In the genomic region with DNA sequence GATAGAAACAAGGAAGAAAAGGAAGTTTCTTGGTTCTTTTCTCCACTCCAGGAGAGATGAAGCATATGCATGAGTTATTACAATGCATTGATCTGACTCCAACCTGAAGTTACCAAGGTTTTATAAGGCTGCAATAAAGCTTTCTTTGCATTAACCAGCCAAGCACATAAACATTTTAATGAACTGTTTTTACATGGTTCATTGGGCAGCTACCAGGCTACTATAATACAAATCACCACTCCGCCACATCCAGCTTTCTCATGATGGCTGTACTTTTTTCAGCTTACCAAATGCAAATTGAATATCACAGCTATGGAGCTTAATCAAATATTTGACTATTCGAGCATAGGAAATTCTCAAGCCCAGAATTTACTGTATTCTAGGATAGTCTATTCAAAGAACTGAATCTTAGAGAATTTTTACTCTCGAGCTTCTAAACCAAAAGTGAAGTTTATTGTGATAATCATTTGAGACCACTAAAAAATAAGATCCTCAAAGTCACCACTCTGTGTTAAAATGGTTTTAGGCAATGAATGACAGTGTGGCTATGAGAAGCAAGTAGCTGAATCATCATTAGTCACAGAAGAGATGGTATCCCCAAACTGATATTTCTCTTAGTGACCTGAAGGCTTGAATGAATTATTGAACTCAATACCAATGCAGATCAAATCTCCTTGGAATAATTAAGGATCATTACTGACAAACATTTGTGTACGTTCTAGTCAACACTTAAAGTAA, we compare ENCODE assay signal across 18 cellular contexts. TPM values are rescaled to one million over a fixed set of nuclear protein-coding genes. Genes with fewer than 3 reads are reported as not detected.
DNase-seq lines count a peak whose midpoint lies in the region; ATAC-seq, FAIRE-seq and TF ChIP-seq lines count a peak whose summit lies in the region.
"Had no signal": no experiment of that assay in that cellular context is flagged by ENCODE, and none has a peak within 500 bp of the region (broad histone marks: within the 10 kb centered on the region; RNA-seq: fewer than 3 reads in every experiment).

No MANE protein-coding gene starts in this region.

- H3K79me2 ChIP-seq in HCT116 (ENCODE audit: insufficient read depth, low read length) (no peaks in the 10 kb centered on the region), hepatocyte (no peaks in the 10 kb centered on the region)

- no peak overlapping the region for H3K9ac ChIP-seq in HCT116 (ENCODE audit: low read length)
- H3K9ac ChIP-seq: neural progenitor cell had no signal

- TF ChIP-seq RAD21 in HCT116 (IDR thresholded peaks at IDR 0.05; ENCODE audit: low read depth): no peak

- H3K27me3 ChIP-seq in HCT116 (ENCODE audit: insufficient read depth, low read length) (no peaks in the 10 kb centered on the region), Panc1 (ENCODE audit: control insufficient read depth, insufficient read depth, low read length) (no peaks in the 10 kb centered on the region), bronchial epithelial cell (ENCODE audit: control insufficient read depth, insufficient read depth, low read length) (no peaks in the 10 kb centered on the region), hepatocyte (no peaks in the 10 kb centered on the region)
- H3K27me3 ChIP-seq: foreskin keratinocyte, neural progenitor cell had no signal

- H4K20me1 ChIP-seq in HCT116 (ENCODE audit: insufficient read depth): no peaks in the 10 kb centered on the region
- H4K20me1 ChIP-seq in hepatocyte (ENCODE audit: insufficient read depth, poor library complexity, severe bottlenecking): no peaks in the 10 kb centered on the region

- H3K36me3 ChIP-seq in HCT116 (ENCODE audit: control insufficient read depth in 1 of 2, insufficient read depth in 2 of 2, low read length in 2 of 2) (no peaks in the 10 kb centered on the region), Panc1 (ENCODE audit: control insufficient read depth, insufficient read depth, low read length) (no peaks in the 10 kb centered on the region), bronchial epithelial cell (ENCODE audit: control insufficient read depth, insufficient read depth, low read length) (no peaks in the 10 kb centered on the region), hepatocyte (replicated peaks; ENCODE audit: insufficient read depth, low read depth) (no peaks in the 10 kb centered on the region)
- H3K36me3 ChIP-seq: neural progenitor cell had no signal

- H2AFZ ChIP-seq in HCT116 (ENCODE audit: low read depth, low read length, poor library complexity, severe bottlenecking) (peak overlapping the region; percentile 60), hepatocyte (no peak overlapping the region)
- H2AFZ ChIP-seq: neural progenitor cell had no signal

- ATAC-seq in HCT116: no peak
- no peak for ATAC-seq in Panc1
- ATAC-seq: foreskin keratinocyte had no signal

- RAD21 ChIA-PET in HCT116 (lab: Charles Lee; ENCODE audit: low non-redundant PET in 1 of 2, low total read pairs in 2 of 2, uncharacterized antibody in 2 of 2, unreplicated experiment in 2 of 2): no interaction called here

- BruUV-seq in HCT116 (replicated peaks; lab: Mats Ljungman, UMichigan) (no TSS peak), Panc1 (replicated peaks; lab: Mats Ljungman, UMichigan) (no TSS peak)

- H3K27ac ChIP-seq in HCT116 (ENCODE audit: low read depth, low read length) (no peak overlapping the region), Panc1 (ENCODE audit: low read length) (peak overlapping the region; percentile 23; the same call in 1 of the 2 replicates), hepatocyte (no peak overlapping the region)
- H3K27ac ChIP-seq: epithelial cell of prostate, foreskin keratinocyte, neural progenitor cell had no signal

- TF ChIP-seq CTCF in HCT116 (IDR thresholded peaks at IDR 0.05 in 2 of 3, conservative IDR thresholded peaks at IDR 0.05 in 1 of 3; ENCODE audit: borderline replicate concordance in 1 of 3, insufficient read depth in 1 of 3, low read depth in 2 of 3, low read length in 2 of 3) (no peak), Panc1 (IDR thresholded peaks at IDR 0.05) (no peak), bronchial epithelial cell (IDR thresholded peaks at IDR 0.05; ENCODE audit: insufficient read depth, low read length, severe bottlenecking) (no peak), hepatocyte (IDR thresholded peaks at IDR 0.05; ENCODE audit: poor library complexity) (no peak)

- CTCF ChIA-PET in HCT116 (lab: Charles Lee): no interaction called here
- CTCF ChIA-PET in Panc1 (lab: Charles Lee): no interaction called here

- POLR2A ChIA-PET in HCT116 (lab: Charles Lee) (no interaction called here), Panc1 (lab: Charles Lee) (no interaction called here)

- H3K9me2 ChIP-seq in HCT116 (ENCODE audit: insufficient read depth) (no peaks in the 10 kb centered on the region), hepatocyte (replicated peaks; ENCODE audit: insufficient read depth) (no peaks in the 10 kb centered on the region)

- DNase-seq in ACHN (peak; percentile 62), HCT116 (ENCODE audit: low read depth, low spot score) (no peak), Panc1 (ENCODE audit: low read depth, low spot score) (no peak), bronchial epithelial cell (ENCODE audit: low read depth) (peak; percentile 64), NCI-H187 (lab: John Stamatoyannopoulos, UW) (no peak), NCI-H1105 treated with DMSO at 0.1 percent for 48 hours (lab: John Stamatoyannopoulos, UW) (no peak), hepatocyte (ENCODE audit: low spot score) (no peak), medulla oblongata (ENCODE audit: extremely low spot score) (no peak)
- DNase-seq: activated CD8-positive, alpha-beta memory T cell treated with anti-CD3 and anti-CD28 coated beads, Interleukin-2, amount 50 U/mL, for 48 hours; activated naive CD8-positive, alpha-beta T cell treated with anti-CD3 and anti-CD28 coated beads, Interleukin-2, amount 10 ng/mL, durations not matched to agents 7 days and 5 days; hippocampal formation; NCI-H1417 treated with DMSO at 0.1 percent for 48 hours; NCI-H510A treated with DMSO at 0.1 percent for 48 hours; SIG-M5 had no signal

- H3K9me3 ChIP-seq in HCT116 (ENCODE audit: control insufficient read depth in 1 of 2, insufficient read depth in 1 of 2, low read depth in 1 of 2, low read length in 2 of 2): no peaks in the 10 kb centered on the region
- no peaks in the 10 kb centered on the region for H3K9me3 ChIP-seq in Panc1 (ENCODE audit: control insufficient read depth, insufficient read depth, low read depth, low read length)
- H3K9me3 ChIP-seq in hepatocyte (ENCODE audit: low read depth): no peaks in the 10 kb centered on the region

- no peak for TF ChIP-seq POLR2A in HCT116 (IDR thresholded peaks at IDR 0.05; ENCODE audit: borderline replicate concordance, extremely low read depth, insufficient read depth, insufficient read length)

- no peaks in the 10 kb centered on the region for H3K4me1 ChIP-seq in HCT116 (ENCODE audit: control insufficient read depth in 1 of 2, insufficient read depth in 2 of 2, low read length in 2 of 2)
- peaks cover 10% of the 10 kb centered on the region for H3K4me1 ChIP-seq in Panc1 (ENCODE audit: control insufficient read depth, insufficient read depth, low read length)
- no peaks in the 10 kb centered on the region for H3K4me1 ChIP-seq in hepatocyte (ENCODE audit: insufficient read depth)
- H3K4me1 ChIP-seq: foreskin keratinocyte, neural progenitor cell had no signal

- H3K4me3 ChIP-seq in HCT116 (replicated peaks in 1 of 2; ENCODE audit: low read depth in 1 of 2, low read length in 2 of 2): no peak overlapping the region
- H3K4me3 ChIP-seq in Panc1 (ENCODE audit: low read depth in 2 of 2, low read length in 2 of 2): no peak overlapping the region
- H3K4me3 ChIP-seq in bronchial epithelial cell (ENCODE audit: low read depth, low read length): no peak overlapping the region
- no peak overlapping the region for H3K4me3 ChIP-seq in hepatocyte
- H3K4me3 ChIP-seq: lung, neural progenitor cell had no signal

- in situ Hi-C loops in ACHN (cut with HindIII; ENCODE audit: low pct_ligation_motif_present, low pct_unique_long_range_greater_than_20kb, low sequenced_read_pairs) (no loop called here), Panc1 (cut with HindIII; ENCODE audit: low pct_unique_long_range_greater_than_20kb, low sequenced_read_pairs) (no loop called here)

- intact Hi-C loops in HCT116 (cut with micrococcal nuclease) (no loop called here), Panc1 (cut with micrococcal nuclease; ENCODE audit: unreplicated experiment) (no loop called here)

- 85% methylated on average over 4 of the region's 4 CpGs for WGBS in hepatocyte (ENCODE audit: low lambda C conversion rate, missing lambda C conversion rate)

- FAIRE-seq in bronchial epithelial cell (lab: Jason Lieb, UNC): no peak

- H3K4me2 ChIP-seq in HCT116 (ENCODE audit: low read length) (no peak overlapping the region), hepatocyte (no peak overlapping the region)
- H3K4me2 ChIP-seq: neural progenitor cell had no signal

TF ChIP-seq in HCT116, 20 proteins besides CTCF, POLR2A, EP300 and RAD21:
- no peak for TF ChIP-seq EGR1 (IDR thresholded peaks at IDR 0.05; ENCODE audit: low read depth)
- TF ChIP-seq, protein P1, sequence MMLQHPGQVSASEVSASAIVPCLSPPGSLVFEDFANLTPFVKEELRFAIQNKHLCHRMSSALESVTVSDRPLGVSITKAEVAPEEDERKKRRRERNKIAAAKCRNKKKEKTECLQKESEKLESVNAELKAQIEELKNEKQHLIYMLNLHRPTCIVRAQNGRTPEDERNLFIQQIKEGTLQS (IDR thresholded peaks at IDR 0.05): no peak
- TF ChIP-seq CBX3 (IDR thresholded peaks at IDR 0.05; ENCODE audit: low read depth): no peak
- TF ChIP-seq FOSL1 (IDR thresholded peaks at IDR 0.05; ENCODE audit: low read depth): no peak
- no peak for TF ChIP-seq EZH2 (IDR thresholded peaks at IDR 0.05)
- no peak for TF ChIP-seq SRF (IDR thresholded peaks at IDR 0.05; ENCODE audit: low read depth)
- no peak for TF ChIP-seq TCF7L2 (IDR thresholded peaks at IDR 0.05; ENCODE audit: borderline replicate concordance, extremely low read depth, insufficient read depth, insufficient read length)
- no peak for TF ChIP-seq ZNF274 (IDR thresholded peaks at IDR 0.05; ENCODE audit: low read depth, low read length)
TF ChIP-seq in HCT116: peak in this region for 0.

RNA-seq across cellular contexts. Expression of a gene that starts 58.6 kb away (rescaled TPM):
- total RNA-seq in HCT116 (2021; ENCODE audit: unreplicated experiment) (23.3 TPM), Panc1 (2021; ENCODE audit: unreplicated experiment) (34.2 TPM), bronchial epithelial cell (16.6 and 18.4 TPM in 2 replicates), hepatocyte (20.6 and 26.6 TPM in 2 replicates)
- 7.0 and 10.4 TPM in 2 replicates for polyA plus RNA-seq in HCT116 (2012)
- 18.4 TPM for polyA plus RNA-seq in Panc1 (2012; ENCODE audit: insufficient read length)
- 17.2 and 19.2 TPM in 2 replicates for polyA plus RNA-seq in hepatocyte

Comparison
In these comparisons a context has a peak if more than half of its experiments do, and no peak if none do; other contexts are left out.
1. DNase-seq: peak in ACHN (single experiment) and bronchial epithelial cell (single experiment); none in HCT116 (single experiment), Panc1 (single experiment), NCI-H187 (0 of 2), NCI-H1105 treated with DMSO at 0.1 percent for 48 hours (single experiment), hepatocyte (single experiment) and medulla oblongata (single experiment).